In the genomic region with DNA sequence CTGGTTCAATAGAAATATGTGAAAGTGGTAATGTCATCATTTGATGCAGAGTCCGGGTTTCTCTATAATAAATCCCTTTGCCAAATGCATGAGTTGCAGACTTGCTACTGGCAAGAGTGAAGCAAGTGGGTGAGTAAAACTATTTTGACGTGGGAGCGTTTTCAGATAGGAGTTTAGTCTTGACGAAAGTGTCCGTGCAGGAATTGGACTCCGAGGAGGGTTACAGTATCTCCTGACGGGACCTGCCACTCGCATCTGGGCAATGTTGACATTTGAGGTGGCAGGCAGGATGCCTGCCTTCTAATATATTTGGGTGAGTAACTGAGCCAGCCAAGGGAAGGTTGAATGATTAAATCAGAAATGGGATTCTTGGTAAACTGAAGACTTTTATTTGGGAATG, we compare ENCODE assay signal across 20 cellular contexts. TPM values are rescaled to one million over a fixed set of nuclear protein-coding genes. Genes with fewer than 3 reads are reported as not detected.
DNase-seq lines count a peak whose midpoint lies in the region; ATAC-seq and TF ChIP-seq lines count a peak whose summit lies in the region.
"Had no signal": no experiment of that assay in that cellular context is flagged by ENCODE, and none has a peak within 500 bp of the region (broad histone marks: within the 10 kb centered on the region; RNA-seq: fewer than 3 reads in every experiment).

No MANE protein-coding gene starts in this region.

- H3K27ac Mint-ChIP-seq in immature natural killer cell = peak overlapping the region in 4 of 6 donors; percentile 23 to 77 (median 40)
- peak overlapping the region; percentile 68 for H3K27ac Mint-ChIP-seq in stimulated activated naive B cell treated with anti-CD40 and anti-IgM and Interleukin-4, amounts not matched to agents 10 μg/mL and 1 μg/mL and 100 μg/mL, for 72 hours
- H3K27ac Mint-ChIP-seq: activated B cell treated with CpG ODN at 0.5 μM for 24 hours; dendritic cell treated with granulocyte-macrophage colony-stimulating factor and Interleukin-4, amounts not matched to agents 40 ng/mL and 50 ng/mL, for 4 days had no signal

- H3K9me3 Mint-ChIP-seq in immature natural killer cell = no peaks in the 10 kb centered on the region
- no peaks in the 10 kb centered on the region for H3K9me3 Mint-ChIP-seq in stimulated activated naive B cell treated with anti-CD40 and anti-IgM and Interleukin-4, amounts not matched to agents 10 μg/mL and 1 μg/mL and 100 μg/mL, for 72 hours
- H3K9me3 Mint-ChIP-seq: activated B cell treated with CpG ODN at 0.5 μM for 24 hours; CD4-positive, alpha-beta memory T cell; dendritic cell treated with granulocyte-macrophage colony-stimulating factor and Interleukin-4, amounts not matched to agents 40 ng/mL and 50 ng/mL, for 4 days; naive thymus-derived CD8-positive, alpha-beta T cell had no signal

- H3K4me1 Mint-ChIP-seq in immature natural killer cell = peaks cover 5 to 22% of the 10 kb centered on the region in 2 donors
- H3K4me1 Mint-ChIP-seq in stimulated activated naive B cell treated with anti-CD40 and anti-IgM and Interleukin-4, amounts not matched to agents 10 μg/mL and 1 μg/mL and 100 μg/mL, for 72 hours = peaks cover 10 to 11% of the 10 kb centered on the region in 2 donors

- H3K4me1 ChIP-seq in heart right ventricle (peaks cover 0 to 15% (median 0%) of the 10 kb centered on the region in 9 donors), left ventricle myocardium inferior (peaks cover 27% of the 10 kb centered on the region), RWPE2 (ENCODE audit: insufficient read depth, poor library complexity, severe bottlenecking) (peaks cover 3% of the 10 kb centered on the region), uterus (peaks cover 0 to 3% of the 10 kb centered on the region in 2 donors)
- H3K4me1 ChIP-seq: breast epithelium had no signal

- H3K36me3 Mint-ChIP-seq in immature natural killer cell = peaks cover 3 to 29% (median 20%) of the 10 kb centered on the region in 3 donors
- peaks cover 26 to 43% of the 10 kb centered on the region in 2 donors for H3K36me3 Mint-ChIP-seq in stimulated activated naive B cell treated with anti-CD40 and anti-IgM and Interleukin-4, amounts not matched to agents 10 μg/mL and 1 μg/mL and 100 μg/mL, for 72 hours

- intact Hi-C loops in heart right ventricle (cut with DNase I) = loop anchor here in 1 of 10 donors (10.0 kb wide), 1 partner anchor 95 kb away; no protein-coding TSS in a partner anchor
- intact Hi-C loops in left ventricle myocardium inferior (cut with micrococcal nuclease) = no loop called here
- intact Hi-C loops in uterus (cut with DNase I; ENCODE audit: low total_unique reads) = no loop called here

- H3K27ac ChIP-seq in heart right ventricle = peak overlapping the region in 1 of 10 donors; percentile 50
- no peak overlapping the region for H3K27ac ChIP-seq in left ventricle myocardium inferior (replicated peaks)
- peak overlapping the region; percentile 70 for H3K27ac ChIP-seq in RWPE2 (ENCODE audit: poor library complexity, severe bottlenecking)
- H3K27ac ChIP-seq in uterus = no peak overlapping the region
- H3K27ac ChIP-seq: breast epithelium, hepatocyte had no signal

- WGBS in heart right ventricle, 2 donors = 51 to 62% methylated on average over 8 of the region's 8 CpGs

- DNase-seq in heart right ventricle = no peak
- no peak for DNase-seq in left ventricle myocardium inferior
- DNase-seq in RWPE2 (ENCODE audit: low spot score) = no peak
- no peak for DNase-seq in immature natural killer cell
- DNase-seq in stimulated activated naive B cell treated with anti-CD40 and anti-IgM and Interleukin-4, amounts not matched to agents 10 μg/mL and 1 μg/mL and 100 μg/mL, for 72 hours = no peak
- no peak for DNase-seq in SHP77 (lab: John Stamatoyannopoulos, UW)
- DNase-seq in uterus = no peak
- DNase-seq: activated B cell treated with CpG ODN at 0.5 μM for 24 hours; CD4-positive, alpha-beta memory T cell; KBM-7; MV-4-11; naive thymus-derived CD8-positive, alpha-beta T cell; NCI-H1694 treated with DMSO at 0.1 percent for 48 hours; NCI-H748 treated with DMSO at 0.1 percent for 48 hours; posterior cingulate gyrus; upper lobe of left lung had no signal

- no peak overlapping the region for H3K4me3 Mint-ChIP-seq in immature natural killer cell
- H3K4me3 Mint-ChIP-seq in stimulated activated naive B cell treated with anti-CD40 and anti-IgM and Interleukin-4, amounts not matched to agents 10 μg/mL and 1 μg/mL and 100 μg/mL, for 72 hours = no peak overlapping the region
- H3K4me3 Mint-ChIP-seq: activated B cell treated with CpG ODN at 0.5 μM for 24 hours; CD4-positive, alpha-beta memory T cell; dendritic cell treated with granulocyte-macrophage colony-stimulating factor and Interleukin-4, amounts not matched to agents 40 ng/mL and 50 ng/mL, for 4 days; naive thymus-derived CD8-positive, alpha-beta T cell had no signal

- no peak for TF ChIP-seq POLR2A in GM18505 (IDR thresholded peaks at IDR 0.05; ENCODE audit: borderline replicate concordance, extremely low read depth, insufficient read depth, insufficient read length)
- TF ChIP-seq POLR2A in uterus (IDR thresholded peaks at IDR 0.05) = no peak

- H3K9me3 ChIP-seq in heart right ventricle (no peaks in the 10 kb centered on the region), left ventricle myocardium inferior (replicated peaks) (no peaks in the 10 kb centered on the region), RWPE2 (ENCODE audit: severe bottlenecking) (no peaks in the 10 kb centered on the region), uterus (no peaks in the 10 kb centered on the region)
- H3K9me3 ChIP-seq: breast epithelium, upper lobe of left lung had no signal

- TF ChIP-seq CTCF in heart right ventricle (IDR thresholded peaks at IDR 0.05) = no peak
- TF ChIP-seq CTCF in left ventricle myocardium inferior (IDR thresholded peaks at IDR 0.05; ENCODE audit: borderline replicate concordance) = no peak
- TF ChIP-seq CTCF in RWPE2 (IDR thresholded peaks at IDR 0.05; ENCODE audit: poor library complexity, severe bottlenecking) = no peak
- no peak for TF ChIP-seq CTCF in uterus (IDR thresholded peaks at IDR 0.05)

- H3K36me3 ChIP-seq in heart right ventricle (peaks cover 0 to 63% (median 47%) of the 10 kb centered on the region in 9 donors), left ventricle myocardium inferior (peaks cover 57% of the 10 kb centered on the region), RWPE2 (ENCODE audit: low read depth) (peaks cover 58% of the 10 kb centered on the region), uterus (no peaks in the 10 kb centered on the region)
- H3K36me3 ChIP-seq: breast epithelium had no signal

- peaks cover 0 to 6% (median 3%) of the 10 kb centered on the region in 3 donors for H3K27me3 Mint-ChIP-seq in immature natural killer cell (ENCODE audit: low read depth in 3 of 3)
- H3K27me3 Mint-ChIP-seq in stimulated activated naive B cell treated with anti-CD40 and anti-IgM and Interleukin-4, amounts not matched to agents 10 μg/mL and 1 μg/mL and 100 μg/mL, for 72 hours = no peaks in the 10 kb centered on the region
- H3K27me3 Mint-ChIP-seq: activated B cell treated with CpG ODN at 0.5 μM for 24 hours; CD4-positive, alpha-beta memory T cell; dendritic cell treated with granulocyte-macrophage colony-stimulating factor and Interleukin-4, amounts not matched to agents 40 ng/mL and 50 ng/mL, for 4 days; naive thymus-derived CD8-positive, alpha-beta T cell had no signal

- ATAC-seq in heart right ventricle (peak in 5 of 8 donors; percentile 58 to 89 (median 82)), RWPE2 (ENCODE audit: low read depth) (no peak), GM18505 (IDR thresholded peaks at IDR 0.05; ENCODE audit: unreplicated experiment) (no peak)
- no peak for ATAC-seq in stimulated activated naive B cell treated with anti-CD40 and anti-IgM and Interleukin-4, amounts not matched to agents 10 μg/mL and 1 μg/mL and 100 μg/mL, for 72 hours (replicated peaks)

- H3K4me3 ChIP-seq in heart right ventricle (no peak overlapping the region), left ventricle myocardium inferior (no peak overlapping the region), RWPE2 (ENCODE audit: severe bottlenecking) (no peak overlapping the region), uterus (no peak overlapping the region)
- H3K4me3 ChIP-seq: breast epithelium, hepatocyte, upper lobe of left lung had no signal

- H3K27me3 ChIP-seq in heart right ventricle (no peaks in the 10 kb centered on the region), left ventricle myocardium inferior (ENCODE audit: low read depth) (no peaks in the 10 kb centered on the region), RWPE2 (ENCODE audit: insufficient read depth, poor library complexity, severe bottlenecking) (no peaks in the 10 kb centered on the region), uterus (no peaks in the 10 kb centered on the region)
- H3K27me3 ChIP-seq: breast epithelium, hepatocyte, upper lobe of left lung had no signal

RNA-seq across cellular contexts. Expression of a gene that starts 16.0 kb away (rescaled TPM):
- 100 to 1,000 TPM; 125 to 182 (median 153) TPM for total RNA-seq in heart right ventricle
- polyA plus RNA-seq in heart right ventricle = 10 to 100 TPM; 27.9 to 83.5 TPM
- 134 TPM for total RNA-seq in left ventricle myocardium inferior
- polyA plus RNA-seq in immature natural killer cell = 10 to 100 TPM; 29.4 to 44.4 (median 30.9) TPM
- total RNA-seq in uterus = 100 to 1,000 TPM in 2 of 4 donors, 10 to 100 TPM in 2; 45.3 to 146 (median 79.1) TPM

Comparison
In these comparisons a context has a peak if more than half of its experiments do, and no peak if none do; other contexts are left out.
1. ATAC-seq: peak in heart right ventricle (5 of 8); none in RWPE2 (single experiment), stimulated activated naive B cell treated with anti-CD40 and anti-IgM and Interleukin-4, amounts not matched to agents 10 μg/mL and 1 μg/mL and 100 μg/mL, for 72 hours (0 of 2) and GM18505 (single experiment).